ENCODE assay signal across 9 cellular contexts in genomic region chr20:20452254-20452676, GRCh38.
DNase-seq lines count a peak whose midpoint lies in the region; ATAC-seq and TF ChIP-seq lines count a peak whose summit lies in the region.
"Had no signal": no experiment of that assay in that cellular context is flagged by ENCODE, and none has a peak within 500 bp of the region (broad histone marks: within the 10 kb centered on the region; RNA-seq: fewer than 3 reads in every experiment).

No MANE protein-coding gene starts in this region.

- H3K27me3 Mint-ChIP-seq in central memory CD8-positive, alpha-beta T cell = no peaks in the 10 kb centered on the region

- peaks cover 4% of the 10 kb centered on the region; the same call in 1 of the 2 replicates for H3K27me3 ChIP-seq in HUES64 (ENCODE audit: insufficient read depth, low read length)
- no peaks in the 10 kb centered on the region for H3K27me3 ChIP-seq in layer of hippocampus (ENCODE audit: control insufficient read depth, insufficient read depth, low read length)
- H3K27me3 ChIP-seq in sigmoid colon = no peaks in the 10 kb centered on the region

- peaks cover 18% of the 10 kb centered on the region for H3K4me1 ChIP-seq in HUES64 (ENCODE audit: insufficient read depth, low read length)
- H3K4me1 ChIP-seq in sigmoid colon = peaks cover 0 to 15% (median 11%) of the 10 kb centered on the region in 4 donors

- ATAC-seq in GM21423 (IDR thresholded peaks at IDR 0.05; ENCODE audit: unreplicated experiment) = peak; percentile 90
- peak; percentile 92 for ATAC-seq in central memory CD8-positive, alpha-beta T cell (replicated peaks; ENCODE audit: extremely low read depth, poor library complexity, severe bottlenecking)

- H3K4me1 Mint-ChIP-seq in central memory CD8-positive, alpha-beta T cell = peaks cover 21% of the 10 kb centered on the region

- peak; percentile 95 for DNase-seq in DMS53 (lab: John Stamatoyannopoulos, UW)
- DNase-seq in central memory CD8-positive, alpha-beta T cell (ENCODE audit: low spot score in 2 of 2) = peak in 1 of 2 donors; percentile 20
- DNase-seq in stimulated activated CD4-positive, alpha-beta T cell treated with anti-CD3 and anti-CD28 coated beads, TNF-alpha, amount 100 ng/mL, for 24 hours (ENCODE audit: low read depth in 3 of 3) = peak; percentile 18 to 68 (median 29)
- DNase-seq in sigmoid colon = no peak

- peak overlapping the region; percentile 84 for H3K27ac Mint-ChIP-seq in central memory CD8-positive, alpha-beta T cell (ENCODE audit: low read depth)

- no peak overlapping the region for H3K9ac ChIP-seq in HUES64 (ENCODE audit: low read depth, low read length)

- intact Hi-C loops in sigmoid colon (cut with DNase I) = no loop called here

- H3K36me3 ChIP-seq in HUES64 (ENCODE audit: insufficient read depth, low read length) (no peaks in the 10 kb centered on the region), sigmoid colon (peaks cover 0 to under 1% (median 0%) of the 10 kb centered on the region in 4 donors)

- TF ChIP-seq EP300 in sigmoid colon (IDR thresholded peaks at IDR 0.05) = no peak

- H3K9me3 ChIP-seq in HUES64 (ENCODE audit: insufficient read depth, low read depth, low read length) (no peaks in the 10 kb centered on the region), sigmoid colon (no peaks in the 10 kb centered on the region)

- 3% methylated on average over 19 of the region's 19 CpGs for WGBS in HUES64
- WGBS in sigmoid colon, 2 donors = 28 to 72% methylated on average over 19 of the region's 19 CpGs

- H3K4me3 Mint-ChIP-seq in central memory CD8-positive, alpha-beta T cell = peak overlapping the region; percentile 68

- H3K36me3 Mint-ChIP-seq in central memory CD8-positive, alpha-beta T cell (ENCODE audit: insufficient read depth) = no peaks in the 10 kb centered on the region

- H3K4me3 ChIP-seq in HUES64 (ENCODE audit: low read length) (peak overlapping the region; percentile 28), WI38 (ENCODE audit: low read depth, low read length) (peak overlapping the region; percentile 4; the same call in 1 of the 2 replicates), sigmoid colon (no peak overlapping the region)

- H3K27ac ChIP-seq in HUES64 (ENCODE audit: low read depth, low read length) = no peak overlapping the region; the same call in 1 of the 2 replicates
- peak overlapping the region; percentile 63 for H3K27ac ChIP-seq in layer of hippocampus (ENCODE audit: low read depth, low read length)
- H3K27ac ChIP-seq in sigmoid colon = no peak overlapping the region
- H3K27ac ChIP-seq: VCaP had no signal

- TF ChIP-seq POLR2A in sigmoid colon (IDR thresholded peaks at IDR 0.05) = no peak

- TF ChIP-seq CTCF in WI38 (IDR thresholded peaks at IDR 0.05; ENCODE audit: low read depth, low read length) (no peak), sigmoid colon (IDR thresholded peaks at IDR 0.05) (no peak)

- no peaks in the 10 kb centered on the region for H3K9me3 Mint-ChIP-seq in central memory CD8-positive, alpha-beta T cell

Comparison
In these comparisons a context has a peak if more than half of its experiments do, and no peak if none do; other contexts are left out.
1. H3K4me3 ChIP-seq: peak in HUES64 (single experiment) and WI38 (single experiment); none in sigmoid colon (0 of 4).